In genomic region chr16:69567031-69567680, GRCh38 we compare ENCODE assay signal across 8 cellular contexts. TPM values are rescaled to one million over a fixed set of nuclear protein-coding genes. Genes with fewer than 3 reads are reported as not detected.
DNase-seq lines count a peak whose midpoint lies in the region; ATAC-seq and TF ChIP-seq lines count a peak whose summit lies in the region.

No MANE protein-coding gene starts in this region.

- no peaks in the 10 kb centered on the region for H3K27me3 Mint-ChIP-seq in activated CD4-positive, alpha-beta memory T cell treated with anti-CD3 and anti-CD28 coated beads for 36 hours

- CTCF ChIA-PET in activated CD4-positive, alpha-beta memory T cell treated with anti-CD3 and anti-CD28 coated beads for 36 hours (lab: Charles Lee) = interaction anchor here (0.7 to 3.4 kb wide), 4 partner anchors 46 to 187 kb away, joined by 3 to 19 read pairs (median 4); partner anchors contain the start of gene NOB1

- H3F3A ChIP-seq in neural cell (ENCODE audit: insufficient read depth, low read length, poor library complexity, severe bottlenecking) = peaks cover 3% of the 10 kb centered on the region

- H3K36me3 Mint-ChIP-seq in activated CD4-positive, alpha-beta memory T cell treated with anti-CD3 and anti-CD28 coated beads for 36 hours = peaks cover 20% of the 10 kb centered on the region

- peak overlapping the region; percentile 84 to 96 (median 90) for H3K4me2 ChIP-seq in BLaER1 treated with 17β-estradiol and CSF1 and Interleukin-3, amounts not matched to agents 10 nM and 100 nM
- H3K4me2 ChIP-seq in fibroblast of lung (ENCODE audit: extremely low read depth, insufficient read depth, low read length) = peak overlapping the region; percentile 79
- peak overlapping the region; percentile 74 for H3K4me2 ChIP-seq in neural cell (ENCODE audit: low read length)

- peak; percentile 3 for TF ChIP-seq CTCF in HFF-Myc (IDR thresholded peaks at IDR 0.05; ENCODE audit: low read depth, low read length, missing control alignments)
- peak; percentile 22 to 31 for TF ChIP-seq CTCF in fibroblast of lung (conservative IDR thresholded peaks at IDR 0.05 in 1 of 2, IDR thresholded peaks at IDR 0.05 in 1 of 2; ENCODE audit: low read depth in 1 of 2, low read length in 2 of 2)
- peak; percentile 7 for TF ChIP-seq CTCF in neural cell (IDR thresholded peaks at IDR 0.05; ENCODE audit: poor library complexity, severe bottlenecking)

- H2AFZ ChIP-seq in fibroblast of lung (ENCODE audit: low read length) = no peak overlapping the region
- H2AFZ ChIP-seq in neural cell (ENCODE audit: low read depth, low read length) = no peak overlapping the region

- H3K27ac ChIP-seq in BLaER1 treated with 17β-estradiol and CSF1 and Interleukin-3, amounts not matched to agents 10 nM and 100 nM = peak overlapping the region; percentile 93 to 98 (median 95)
- H3K27ac ChIP-seq in fibroblast of lung (ENCODE audit: insufficient read depth, low read length) = peak overlapping the region; percentile 92
- peak overlapping the region; percentile 90 for H3K27ac ChIP-seq in neural cell (ENCODE audit: low read length)

- H3K4me1 Mint-ChIP-seq in activated CD4-positive, alpha-beta memory T cell treated with anti-CD3 and anti-CD28 coated beads for 36 hours (ENCODE audit: low read depth) = peaks cover 41% of the 10 kb centered on the region

- no peaks in the 10 kb centered on the region for H3K9me3 Mint-ChIP-seq in activated CD4-positive, alpha-beta memory T cell treated with anti-CD3 and anti-CD28 coated beads for 36 hours

- peak overlapping the region; percentile 84 to 100 (median 97) for H3K4me3 ChIP-seq in BLaER1 treated with 17β-estradiol and CSF1 and Interleukin-3, amounts not matched to agents 10 nM and 100 nM
- H3K4me3 ChIP-seq in HFF-Myc (replicated peaks; ENCODE audit: low read depth, low read length) (peak overlapping the region; percentile 94), fibroblast of lung (replicated peaks in 1 of 4; ENCODE audit: control extremely low read depth in 1 of 4, insufficient read depth in 1 of 4, low read depth in 3 of 4, low read length in 4 of 4) (peak overlapping the region; percentile 60 to 98 (median 82)), neural cell (ENCODE audit: low read length) (peak overlapping the region; percentile 72)

- ATAC-seq in HG02763 (IDR thresholded peaks at IDR 0.05; ENCODE audit: unreplicated experiment) (no peak), GM19455 (IDR thresholded peaks at IDR 0.05; ENCODE audit: unreplicated experiment) (no peak)

- H3K9me3 ChIP-seq in BLaER1 treated with 17β-estradiol and CSF1 and Interleukin-3, amounts not matched to agents 10 nM and 100 nM (replicated peaks in 1 of 11) = no peaks in the 10 kb centered on the region
- H3K9me3 ChIP-seq in fibroblast of lung (ENCODE audit: control insufficient read depth, insufficient read depth, low read depth, low read length) (no peaks in the 10 kb centered on the region), neural cell (ENCODE audit: low read length) (no peaks in the 10 kb centered on the region)

- H3K27me3 ChIP-seq in BLaER1 treated with 17β-estradiol and CSF1 and Interleukin-3, amounts not matched to agents 10 nM and 100 nM = no peaks in the 10 kb centered on the region
- no peaks in the 10 kb centered on the region for H3K27me3 ChIP-seq in fibroblast of lung (ENCODE audit: control insufficient read depth, insufficient read depth, low read length)
- no peaks in the 10 kb centered on the region for H3K27me3 ChIP-seq in neural cell (ENCODE audit: insufficient read depth, low read depth, low read length)

- peaks cover 0 to 32% (median 11%) of the 10 kb centered on the region in 11 experiments; a peak in 13 of 22 replicates for H3K36me3 ChIP-seq in BLaER1 treated with 17β-estradiol and CSF1 and Interleukin-3, amounts not matched to agents 10 nM and 100 nM
- H3K36me3 ChIP-seq in fibroblast of lung (ENCODE audit: control insufficient read depth, insufficient read depth, low read length) = no peaks in the 10 kb centered on the region
- H3K36me3 ChIP-seq in neural cell (ENCODE audit: insufficient read depth, low read length) = no peaks in the 10 kb centered on the region

- H3K9me2 ChIP-seq in neural cell (ENCODE audit: insufficient read depth, low read length) = no peaks in the 10 kb centered on the region

- POLR2A ChIA-PET in activated CD4-positive, alpha-beta memory T cell treated with anti-CD3 and anti-CD28 coated beads for 36 hours (lab: Charles Lee) = interaction anchor here (0.6 to 1.0 kb wide), 3 partner anchors 15 to 228 kb away, joined by 3 read pairs; no protein-coding TSS in a partner anchor

- TF ChIP-seq EP300 in neural cell (conservative IDR thresholded peaks at IDR 0.05; ENCODE audit: poor library complexity, severe bottlenecking) = no peak

- DNase-seq in HFF-Myc (ENCODE audit: extremely low read depth, low read depth) = no peak
- DNase-seq in activated CD4-positive, alpha-beta memory T cell treated with anti-CD3 and anti-CD28 coated beads for 36 hours = peak; percentile 39
- DNase-seq in fibroblast of lung (ENCODE audit: low read depth in 2 of 2) = peak in 1 of 2 donors; percentile 31
- no peak for DNase-seq in occipital lobe (lab: John Stamatoyannopoulos, UW)

- peak overlapping the region; percentile 92 to 98 (median 96) for H3K9ac ChIP-seq in BLaER1 treated with 17β-estradiol and CSF1 and Interleukin-3, amounts not matched to agents 10 nM and 100 nM
- peak overlapping the region; percentile 92 for H3K9ac ChIP-seq in fibroblast of lung (ENCODE audit: insufficient read depth, low read length)
- H3K9ac ChIP-seq in neural cell (ENCODE audit: low read length) = peak overlapping the region; percentile 91

- intact Hi-C loops in activated CD4-positive, alpha-beta memory T cell treated with anti-CD3 and anti-CD28 coated beads for 36 hours (cut with micrococcal nuclease) = loop anchor here (10.0 kb wide), 1 partner anchor 812 kb away; no protein-coding TSS in a partner anchor

- H3K27ac Mint-ChIP-seq in activated CD4-positive, alpha-beta memory T cell treated with anti-CD3 and anti-CD28 coated beads for 36 hours = peak overlapping the region; percentile 94

- TF ChIP-seq RAD21 in neural cell (conservative IDR thresholded peaks at IDR 0.05) = no peak

- H3K79me2 ChIP-seq in fibroblast of lung (ENCODE audit: control insufficient read depth, insufficient read depth, low read length) (peaks cover 63% of the 10 kb centered on the region), neural cell (replicated peaks; ENCODE audit: insufficient read depth, low read length) (peaks cover 49% of the 10 kb centered on the region)

- peak overlapping the region; percentile 96 for H3K4me3 Mint-ChIP-seq in activated CD4-positive, alpha-beta memory T cell treated with anti-CD3 and anti-CD28 coated beads for 36 hours

- peaks cover 32 to 58% (median 41%) of the 10 kb centered on the region in 10 experiments for H3K4me1 ChIP-seq in BLaER1 treated with 17β-estradiol and CSF1 and Interleukin-3, amounts not matched to agents 10 nM and 100 nM
- H3K4me1 ChIP-seq in fibroblast of lung (ENCODE audit: control insufficient read depth, extremely low read depth, insufficient read depth, low read length) = peaks cover 3% of the 10 kb centered on the region

- peaks cover 16 to 58% (median 49%) of the 10 kb centered on the region in 11 experiments; a peak in 20 of 22 replicates for H4K20me1 ChIP-seq in BLaER1 treated with 17β-estradiol and CSF1 and Interleukin-3, amounts not matched to agents 10 nM and 100 nM
- H4K20me1 ChIP-seq in fibroblast of lung (ENCODE audit: control insufficient read depth, extremely low read depth, insufficient read depth, low read length) = no peaks in the 10 kb centered on the region
- H4K20me1 ChIP-seq in neural cell (ENCODE audit: insufficient read depth) = peaks cover 3% of the 10 kb centered on the region

TF ChIP-seq in neural cell, 6 proteins besides CTCF, POLR2A, EP300 and RAD21:
- TF ChIP-seq MXI1 (conservative IDR thresholded peaks at IDR 0.05; ENCODE audit: poor library complexity, severe bottlenecking) = no peak
- TF ChIP-seq REST (IDR thresholded peaks at IDR 0.05; ENCODE audit: borderline replicate concordance) = peak; percentile 50
- no peak for TF ChIP-seq TAF1 (IDR thresholded peaks at IDR 0.05; ENCODE audit: low read depth)
- no peak for TF ChIP-seq SMC3 (conservative IDR thresholded peaks at IDR 0.05; ENCODE audit: poor library complexity)
- no peak for TF ChIP-seq POLR2AphosphoS5 (IDR thresholded peaks at IDR 0.05)
- TF ChIP-seq EZH2 (IDR thresholded peaks at IDR 0.05; ENCODE audit: borderline replicate concordance, insufficient read depth, low read length, poor library complexity, severe bottlenecking) = no peak
TF ChIP-seq in neural cell: peak in this region for 1.

RNA-seq across cellular contexts. Expression of gene NFAT5, which starts 1.4 kb away (rescaled TPM):
- total RNA-seq in activated CD4-positive, alpha-beta memory T cell treated with anti-CD3 and anti-CD28 coated beads for 36 hours = 10 to 100 TPM; 28.2 to 32.7 TPM
- total RNA-seq in fibroblast of lung = 15.7 and 33.4 TPM in 2 replicates
- 24.7 and 39.4 TPM in 2 replicates for polyA plus RNA-seq in fibroblast of lung
- polyA plus RNA-seq in fibroblast of lung (2012) = 7.3 and 10.6 TPM in 2 replicates
- 30.0 and 32.5 TPM in 2 replicates for polyA minus RNA-seq in fibroblast of lung (ENCODE audit: low replicate concordance)
- 9.2 and 11.5 TPM in 2 replicates for polyA plus RNA-seq in neural cell
- polyA minus RNA-seq in neural cell = 40.9 and 66.6 TPM in 2 replicates
- total RNA-seq in occipital lobe = 17.0 TPM
